29 cellular contexts compared by ENCODE assay signal in the genomic region with DNA sequence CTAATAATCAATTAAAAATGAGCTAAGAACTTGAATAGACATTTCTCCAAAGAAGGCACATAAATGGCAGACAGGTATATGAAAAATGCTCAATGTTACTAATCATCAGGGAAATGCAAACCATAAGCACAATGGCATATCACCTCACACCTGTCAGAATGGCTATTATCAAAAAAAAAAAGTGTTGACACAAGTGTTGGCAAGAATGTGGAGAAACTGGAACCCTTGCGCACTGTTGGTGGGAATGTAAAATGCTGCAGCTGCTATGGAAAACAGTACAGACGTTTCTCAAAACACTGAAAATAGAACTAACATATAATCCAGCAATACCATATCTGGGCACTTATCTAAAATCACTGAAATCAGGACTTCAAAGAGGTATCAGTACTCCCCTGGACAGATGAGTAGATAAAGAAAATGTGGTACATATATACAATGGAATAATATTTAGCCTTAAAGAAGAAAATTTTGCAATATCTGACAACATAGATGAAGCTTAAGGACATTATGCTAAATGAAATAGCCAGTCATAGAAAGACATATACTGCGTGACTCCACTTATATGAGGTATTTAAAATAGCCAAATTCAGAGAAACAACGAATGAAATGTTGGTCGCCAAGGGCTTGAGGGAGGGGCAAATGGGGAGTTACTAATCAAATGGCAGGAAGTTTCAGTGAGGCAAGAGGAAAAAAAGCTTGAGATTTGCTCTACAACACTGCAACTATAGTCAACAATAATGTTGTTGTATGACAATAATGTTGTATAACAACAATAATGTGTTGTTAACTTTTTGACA.
"Had no signal": no experiment of that assay in that cellular context is flagged by ENCODE, and none has a peak within 500 bp of the region (broad histone marks: within the 10 kb centered on the region; RNA-seq: fewer than 3 reads in every experiment).

No MANE protein-coding gene starts in this region.

- H3K4me3 ChIP-seq: ascending aorta, ovary, prostate gland, stomach, thyroid gland had no signal

- FAIRE-seq: endothelial cell of umbilical vein, small intestine had no signal

- H3K4me3 Mint-ChIP-seq: activated CD4-positive, alpha-beta memory T cell treated with anti-CD3 and anti-CD28 coated beads for 36 hours; activated CD4-positive, alpha-beta T cell treated with anti-CD3 and anti-CD28 coated beads, Interleukin-2, amount 10 ng/mL, durations not matched to agents 24 days and 14 days; activated naive CD4-positive, alpha-beta T cell treated with anti-CD3 and anti-CD28 coated beads, Interleukin-2, amount 10 ng/mL, durations not matched to agents 7 days and 5 days; activated naive CD8-positive, alpha-beta T cell treated with anti-CD3 and anti-CD28 coated beads, Interleukin-2, amount 10 ng/mL, durations not matched to agents 7 days and 5 days; activated T-cell treated with anti-CD3 and anti-CD28 coated beads, Interleukin-2, amount 50 U/mL, for 24 hours; brain; mesothelial cell of epicardium; naive B cell; nephron progenitor cell; stimulated activated naive B cell treated with anti-CD40 and anti-IgM and Interleukin-4, amounts not matched to agents 10 μg/mL and 1 μg/mL and 100 μg/mL, for 72 hours had no signal

- H3K27me3 ChIP-seq: ascending aorta, neutrophil, ovary, stomach, thyroid gland had no signal

- H3K9me3 Mint-ChIP-seq: activated CD4-positive, alpha-beta memory T cell treated with anti-CD3 and anti-CD28 coated beads for 36 hours; activated CD4-positive, alpha-beta T cell treated with anti-CD3 and anti-CD28 coated beads, Interleukin-2, amount 10 ng/mL, durations not matched to agents 24 days and 14 days; activated naive CD4-positive, alpha-beta T cell treated with anti-CD3 and anti-CD28 coated beads, Interleukin-2, amount 10 ng/mL, durations not matched to agents 7 days and 5 days; activated naive CD8-positive, alpha-beta T cell treated with anti-CD3 and anti-CD28 coated beads, Interleukin-2, amount 10 ng/mL, durations not matched to agents 7 days and 5 days; activated T-cell treated with anti-CD3 and anti-CD28 coated beads, Interleukin-2, amount 50 U/mL, for 24 hours; brain; naive B cell; nephron progenitor cell; stimulated activated naive B cell treated with anti-CD40 and anti-IgM and Interleukin-4, amounts not matched to agents 10 μg/mL and 1 μg/mL and 100 μg/mL, for 72 hours had no signal

- H3K27ac Mint-ChIP-seq: activated CD4-positive, alpha-beta memory T cell treated with anti-CD3 and anti-CD28 coated beads for 36 hours; activated CD4-positive, alpha-beta T cell treated with anti-CD3 and anti-CD28 coated beads, Interleukin-2, amount 10 ng/mL, durations not matched to agents 24 days and 14 days; activated naive CD4-positive, alpha-beta T cell treated with anti-CD3 and anti-CD28 coated beads, Interleukin-2, amount 10 ng/mL, durations not matched to agents 7 days and 5 days; activated naive CD8-positive, alpha-beta T cell treated with anti-CD3 and anti-CD28 coated beads, Interleukin-2, amount 10 ng/mL, durations not matched to agents 7 days and 5 days; activated T-cell treated with anti-CD3 and anti-CD28 coated beads, Interleukin-2, amount 50 U/mL, for 24 hours; mesothelial cell of epicardium; naive B cell; nephron progenitor cell; stimulated activated naive B cell treated with anti-CD40 and anti-IgM and Interleukin-4, amounts not matched to agents 10 μg/mL and 1 μg/mL and 100 μg/mL, for 72 hours had no signal

- H3K4me1 ChIP-seq: ascending aorta, prostate gland, stomach, thyroid gland had no signal

- H3K36me3 Mint-ChIP-seq: activated CD4-positive, alpha-beta memory T cell treated with anti-CD3 and anti-CD28 coated beads for 36 hours; activated naive CD4-positive, alpha-beta T cell treated with anti-CD3 and anti-CD28 coated beads, Interleukin-2, amount 10 ng/mL, durations not matched to agents 7 days and 5 days; activated naive CD8-positive, alpha-beta T cell treated with anti-CD3 and anti-CD28 coated beads, Interleukin-2, amount 10 ng/mL, durations not matched to agents 7 days and 5 days; naive B cell; stimulated activated naive B cell treated with anti-CD40 and anti-IgM and Interleukin-4, amounts not matched to agents 10 μg/mL and 1 μg/mL and 100 μg/mL, for 72 hours had no signal

- H3K9me3 ChIP-seq: ascending aorta, neutrophil, ovary, prostate gland, stomach, thyroid gland had no signal

- DNase-seq: activated CD4-positive, alpha-beta memory T cell treated with anti-CD3 and anti-CD28 coated beads for 36 hours; activated CD4-positive, alpha-beta T cell treated with anti-CD3 and anti-CD28 coated beads, Interleukin-2, amount 10 ng/mL, durations not matched to agents 24 days and 14 days; activated CD4-positive, CD25-positive, alpha-beta regulatory T cell treated with anti-CD3 and anti-CD28 coated beads, Interleukin-2, amount 50 U/mL, for 72 hours; activated CD8-positive, alpha-beta memory T cell treated with anti-CD3 and anti-CD28 coated beads, Interleukin-2, amount 50 U/mL, for 48 hours; activated gamma-delta T cell; activated naive CD4-positive, alpha-beta T cell treated with anti-CD3 and anti-CD28 coated beads, Interleukin-2, amount 10 ng/mL, durations not matched to agents 7 days and 5 days; activated naive CD8-positive, alpha-beta T cell treated with anti-CD3 and anti-CD28 coated beads, Interleukin-2, amount 10 ng/mL, durations not matched to agents 7 days and 5 days; activated T-cell treated with anti-CD3 and anti-CD28 coated beads, Interleukin-2, amount 50 U/mL, for 24 hours; caudate nucleus; foreskin fibroblast; head of caudate nucleus; hippocampal formation; kidney; left colon; naive B cell; nephron progenitor cell; ovary; retina; small intestine; stimulated activated naive B cell treated with anti-CD40 and anti-IgM and Interleukin-4, amounts not matched to agents 10 μg/mL and 1 μg/mL and 100 μg/mL, for 72 hours; stomach; T-helper 9 cell; thyroid gland had no signal

- H3K4me1 Mint-ChIP-seq: activated CD4-positive, alpha-beta T cell treated with anti-CD3 and anti-CD28 coated beads, Interleukin-2, amount 10 ng/mL, durations not matched to agents 24 days and 14 days; activated naive CD4-positive, alpha-beta T cell treated with anti-CD3 and anti-CD28 coated beads, Interleukin-2, amount 10 ng/mL, durations not matched to agents 7 days and 5 days; activated naive CD8-positive, alpha-beta T cell treated with anti-CD3 and anti-CD28 coated beads, Interleukin-2, amount 10 ng/mL, durations not matched to agents 7 days and 5 days; naive B cell; nephron progenitor cell; stimulated activated naive B cell treated with anti-CD40 and anti-IgM and Interleukin-4, amounts not matched to agents 10 μg/mL and 1 μg/mL and 100 μg/mL, for 72 hours had no signal

- H3K36me3 ChIP-seq: ovary, prostate gland had no signal

- H3K27me3 Mint-ChIP-seq: activated CD4-positive, alpha-beta memory T cell treated with anti-CD3 and anti-CD28 coated beads for 36 hours; activated CD4-positive, alpha-beta T cell treated with anti-CD3 and anti-CD28 coated beads, Interleukin-2, amount 10 ng/mL, durations not matched to agents 24 days and 14 days; activated naive CD4-positive, alpha-beta T cell treated with anti-CD3 and anti-CD28 coated beads, Interleukin-2, amount 10 ng/mL, durations not matched to agents 7 days and 5 days; activated T-cell treated with anti-CD3 and anti-CD28 coated beads, Interleukin-2, amount 50 U/mL, for 24 hours; brain; naive B cell; stimulated activated naive B cell treated with anti-CD40 and anti-IgM and Interleukin-4, amounts not matched to agents 10 μg/mL and 1 μg/mL and 100 μg/mL, for 72 hours had no signal

- H3K27ac ChIP-seq: ascending aorta, neutrophil, ovary, prostate gland, stomach, thyroid gland had no signal
